ENCODE assay signal across 12 cellular contexts in the genomic region with DNA sequence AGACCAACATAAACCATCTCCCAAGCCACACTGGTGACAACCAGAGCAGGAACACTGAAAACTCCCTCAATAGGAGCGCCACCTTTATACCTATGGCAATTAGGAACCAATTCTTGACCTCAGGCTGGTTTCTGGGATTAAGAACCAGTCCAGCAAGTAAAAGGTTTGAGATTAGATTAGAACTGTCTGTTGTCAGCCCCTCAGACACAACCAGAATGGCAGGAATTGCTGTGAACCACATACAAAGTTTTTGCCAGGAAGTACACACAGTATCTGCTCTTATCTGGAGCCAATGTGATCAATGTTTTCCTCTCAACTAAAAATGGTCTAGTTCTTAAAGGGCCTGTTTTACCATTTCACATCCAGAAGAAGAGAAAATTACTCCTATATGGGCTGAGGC. TPM values are rescaled to one million over a fixed set of nuclear protein-coding genes. Genes with fewer than 3 reads are reported as not detected.
A peak's percentile ranks its signal among the peaks of the same experiment; 100 is the strongest.
DNase-seq lines count a peak whose midpoint lies in the region; ATAC-seq, FAIRE-seq and TF ChIP-seq lines count a peak whose summit lies in the region.
"Had no signal": no experiment of that assay in that cellular context is flagged by ENCODE, and none has a peak within 500 bp of the region (broad histone marks: within the 10 kb centered on the region; RNA-seq: fewer than 3 reads in every experiment).

No MANE protein-coding gene starts in this region.

- POLR2A ChIA-PET in T-cell (lab: Charles Lee), result interaction anchor here in 1 of 2 donors (0.7 kb wide), 1 partner anchor 9 kb away, joined by 3 read pairs; no protein-coding TSS in a partner anchor
- POLR2A ChIA-PET in activated CD4-positive, alpha-beta T cell treated with anti-CD3 and anti-CD28 coated beads, Interleukin-2, amount 10 ng/mL, durations not matched to agents 7 days and 5 days (lab: Charles Lee), result no interaction called here

- CTCF ChIA-PET in T-cell (lab: Charles Lee), result interaction anchor here in 1 of 2 donors (0.6 kb wide), 1 partner anchor 21 kb away, joined by 5 read pairs; no protein-coding TSS in a partner anchor
- CTCF ChIA-PET in activated CD4-positive, alpha-beta T cell treated with anti-CD3 and anti-CD28 coated beads, Interleukin-2, amount 10 ng/mL, durations not matched to agents 7 days and 5 days (lab: Charles Lee), result no interaction called here

- no peaks in the 10 kb centered on the region for H3K36me3 Mint-ChIP-seq in T-cell
- no peaks in the 10 kb centered on the region for H3K36me3 Mint-ChIP-seq in activated CD4-positive, alpha-beta T cell treated with anti-CD3 and anti-CD28 coated beads, Interleukin-2, amount 10 ng/mL, durations not matched to agents 7 days and 5 days (ENCODE audit: low read depth)
- H3K36me3 Mint-ChIP-seq: stimulated activated effector memory CD8-positive, alpha-beta T cell treated with anti-CD3 and anti-CD28 coated beads, Interleukin-12 subunit alpha, Interleukin-12 subunit beta, amount 100 ng/mL, for 72 hours had no signal

- no peaks in the 10 kb centered on the region for H3K9me3 ChIP-seq in pancreas
- no peaks in the 10 kb centered on the region for H3K9me3 ChIP-seq in upper lobe of left lung

- WGBS in pancreas, 2 donors, result 36 to 44% methylated on average over 1 of the region's 1 CpG
- WGBS in upper lobe of left lung, 2 donors, result 93 to 100% methylated on average over 1 of the region's 1 CpG

- H3K4me1 ChIP-seq in pancreas, result peaks cover 27 to 53% (median 28%) of the 10 kb centered on the region in 3 donors
- H3K4me1 ChIP-seq in upper lobe of left lung, result peaks cover 31 to 49% (median 38%) of the 10 kb centered on the region in 4 donors

- H3K4me3 ChIP-seq in fibroblast of the aortic adventitia (ENCODE audit: low read depth, low read length) (no peak overlapping the region), pancreas (peak overlapping the region in 2 of 4 donors; percentile 5 to 6), upper lobe of left lung (peak overlapping the region in 1 of 4 donors; percentile 15)

- H3K9me3 Mint-ChIP-seq in T-cell, result no peaks in the 10 kb centered on the region
- H3K9me3 Mint-ChIP-seq in activated CD4-positive, alpha-beta T cell treated with anti-CD3 and anti-CD28 coated beads, Interleukin-2, amount 10 ng/mL, durations not matched to agents 7 days and 5 days, result no peaks in the 10 kb centered on the region
- H3K9me3 Mint-ChIP-seq: CD8-positive, alpha-beta memory T cell; stimulated activated effector memory CD8-positive, alpha-beta T cell treated with anti-CD3 and anti-CD28 coated beads, Interleukin-12 subunit alpha, Interleukin-12 subunit beta, amount 100 ng/mL, for 72 hours had no signal

- peak overlapping the region; percentile 45 for H3K27ac ChIP-seq in angular gyrus (ENCODE audit: low read depth, low read length)
- peak overlapping the region; percentile 24 to 92 (median 65) for H3K27ac ChIP-seq in pancreas
- H3K27ac ChIP-seq in upper lobe of left lung, result peak overlapping the region; percentile 76 to 89 (median 80)

- intact Hi-C loops in pancreas (cut with DNase I), result no loop called here

- H3K27me3 ChIP-seq in pancreas (no peaks in the 10 kb centered on the region), upper lobe of left lung (no peaks in the 10 kb centered on the region)

- ATAC-seq in pancreas (peak; percentile 77 to 83 (median 78)), upper lobe of left lung (ENCODE audit: low FRiP score in 2 of 2) (no peak), GM21723 (IDR thresholded peaks at IDR 0.05; ENCODE audit: unreplicated experiment) (no peak), T-cell (replicated peaks in 1 of 4) (no peak)
- ATAC-seq: activated CD8-positive, alpha-beta T cell treated with anti-CD3 and anti-CD28 coated beads, Interleukin-2, amount 10 ng/mL, durations not matched to agents 7 days and 5 days; stimulated activated effector memory CD8-positive, alpha-beta T cell treated with anti-CD3 and anti-CD28 coated beads, Interleukin-12 subunit alpha, Interleukin-12 subunit beta, amount 100 ng/mL, for 72 hours had no signal

- no peak for TF ChIP-seq EP300 in upper lobe of left lung (IDR thresholded peaks at IDR 0.05)

- H3K27ac Mint-ChIP-seq in T-cell, result no peak overlapping the region
- H3K27ac Mint-ChIP-seq in activated CD4-positive, alpha-beta T cell treated with anti-CD3 and anti-CD28 coated beads, Interleukin-2, amount 10 ng/mL, durations not matched to agents 7 days and 5 days, result no peak overlapping the region
- H3K27ac Mint-ChIP-seq: activated CD8-positive, alpha-beta T cell treated with anti-CD3 and anti-CD28 coated beads, Interleukin-2, amount 10 ng/mL, durations not matched to agents 7 days and 5 days; CD8-positive, alpha-beta memory T cell; stimulated activated effector memory CD8-positive, alpha-beta T cell treated with anti-CD3 and anti-CD28 coated beads, Interleukin-12 subunit alpha, Interleukin-12 subunit beta, amount 100 ng/mL, for 72 hours had no signal

- H3K4me3 Mint-ChIP-seq in T-cell, result no peak overlapping the region
- no peak overlapping the region for H3K4me3 Mint-ChIP-seq in activated CD4-positive, alpha-beta T cell treated with anti-CD3 and anti-CD28 coated beads, Interleukin-2, amount 10 ng/mL, durations not matched to agents 7 days and 5 days
- H3K4me3 Mint-ChIP-seq: activated CD8-positive, alpha-beta T cell treated with anti-CD3 and anti-CD28 coated beads, Interleukin-2, amount 10 ng/mL, durations not matched to agents 7 days and 5 days; CD8-positive, alpha-beta memory T cell; stimulated activated effector memory CD8-positive, alpha-beta T cell treated with anti-CD3 and anti-CD28 coated beads, Interleukin-12 subunit alpha, Interleukin-12 subunit beta, amount 100 ng/mL, for 72 hours had no signal

- TF ChIP-seq CTCF in fibroblast of the aortic adventitia (IDR thresholded peaks at IDR 0.05; ENCODE audit: insufficient read depth, low read length), result no peak
- no peak for TF ChIP-seq CTCF in pancreas (IDR thresholded peaks at IDR 0.05)
- no peak for TF ChIP-seq CTCF in upper lobe of left lung (IDR thresholded peaks at IDR 0.05)

- H3K36me3 ChIP-seq in pancreas, result no peaks in the 10 kb centered on the region
- no peaks in the 10 kb centered on the region for H3K36me3 ChIP-seq in upper lobe of left lung

- no peak for TF ChIP-seq POLR2A in upper lobe of left lung (IDR thresholded peaks at IDR 0.05)

- no peaks in the 10 kb centered on the region for H3K4me1 Mint-ChIP-seq in T-cell
- H3K4me1 Mint-ChIP-seq in activated CD4-positive, alpha-beta T cell treated with anti-CD3 and anti-CD28 coated beads, Interleukin-2, amount 10 ng/mL, durations not matched to agents 7 days and 5 days, result no peaks in the 10 kb centered on the region
- H3K4me1 Mint-ChIP-seq: CD8-positive, alpha-beta memory T cell; stimulated activated effector memory CD8-positive, alpha-beta T cell treated with anti-CD3 and anti-CD28 coated beads, Interleukin-12 subunit alpha, Interleukin-12 subunit beta, amount 100 ng/mL, for 72 hours had no signal

- FAIRE-seq in pancreas (lab: Jason Lieb, UNC), result no peak
- FAIRE-seq: RCC 7860 had no signal

- DNase-seq in fibroblast of the aortic adventitia (ENCODE audit: low read depth) (peak; percentile 50), pancreas (peak in 2 of 6 donors; percentile 44), upper lobe of left lung (no peak), T-cell (no peak)
- DNase-seq in activated CD4-positive, alpha-beta T cell treated with anti-CD3 and anti-CD28 coated beads, Interleukin-2, amount 10 ng/mL, durations not matched to agents 7 days and 5 days, result no peak
- DNase-seq: activated CD8-positive, alpha-beta T cell treated with anti-CD3 and anti-CD28 coated beads, Interleukin-2, amount 10 ng/mL, durations not matched to agents 7 days and 5 days; CD8-positive, alpha-beta memory T cell; NCI-H1417 treated with DMSO at 0.1 percent for 48 hours had no signal

- peaks cover 7 to 13% of the 10 kb centered on the region in 2 donors for H3K27me3 Mint-ChIP-seq in T-cell
- no peaks in the 10 kb centered on the region for H3K27me3 Mint-ChIP-seq in activated CD4-positive, alpha-beta T cell treated with anti-CD3 and anti-CD28 coated beads, Interleukin-2, amount 10 ng/mL, durations not matched to agents 7 days and 5 days

RNA-seq across cellular contexts. Expression of a gene that starts 55.2 kb away (rescaled TPM):
- total RNA-seq in fibroblast of the aortic adventitia (ENCODE audit: low replicate concordance) (85.8 and 187 TPM in 2 replicates), pancreas (10 to 100 TPM; 16.3 to 33.7 (median 18.5) TPM), upper lobe of left lung (10 to 100 TPM; 47.8 to 86.4 (median 54.5) TPM), T-cell (1 to 10 TPM in 3 of 5 donors, under 1 TPM in 2; 0.73 to 1.5 (median 1.4) TPM)
- 10 to 100 TPM; 12.9 to 13.7 TPM for polyA plus RNA-seq in pancreas
- under 1 TPM; 0.77 to 0.99 TPM for total RNA-seq in activated CD4-positive, alpha-beta T cell treated with anti-CD3 and anti-CD28 coated beads, Interleukin-2, amount 10 ng/mL, durations not matched to agents 7 days and 5 days

Comparison
In these comparisons a context has a peak if more than half of its experiments do, and no peak if none do; other contexts are left out.
1. ATAC-seq: peak in pancreas (4 of 4); none in upper lobe of left lung (0 of 2), GM21723 (single experiment) and T-cell (0 of 4).
2. RNA of a gene that starts 55.2 kb away (total RNA-seq): 85.8 to 187 TPM in fibroblast of the aortic adventitia, 47.8 to 86.4 TPM in upper lobe of left lung and 16.3 to 33.7 TPM in pancreas; 0.73 to 1.5 TPM in T-cell and 0.77 to 0.99 TPM in activated CD4-positive, alpha-beta T cell treated with anti-CD3 and anti-CD28 coated beads, Interleukin-2, amount 10 ng/mL, durations not matched to agents 7 days and 5 days; every median in the first group is over 4 times any median in the second.
3. Peak in every context shown above with its lines, with median percentiles within 50 percentile points of each other: H3K27ac ChIP-seq.